1 cellular context compared by ENCODE assay signal in the genomic region with DNA sequence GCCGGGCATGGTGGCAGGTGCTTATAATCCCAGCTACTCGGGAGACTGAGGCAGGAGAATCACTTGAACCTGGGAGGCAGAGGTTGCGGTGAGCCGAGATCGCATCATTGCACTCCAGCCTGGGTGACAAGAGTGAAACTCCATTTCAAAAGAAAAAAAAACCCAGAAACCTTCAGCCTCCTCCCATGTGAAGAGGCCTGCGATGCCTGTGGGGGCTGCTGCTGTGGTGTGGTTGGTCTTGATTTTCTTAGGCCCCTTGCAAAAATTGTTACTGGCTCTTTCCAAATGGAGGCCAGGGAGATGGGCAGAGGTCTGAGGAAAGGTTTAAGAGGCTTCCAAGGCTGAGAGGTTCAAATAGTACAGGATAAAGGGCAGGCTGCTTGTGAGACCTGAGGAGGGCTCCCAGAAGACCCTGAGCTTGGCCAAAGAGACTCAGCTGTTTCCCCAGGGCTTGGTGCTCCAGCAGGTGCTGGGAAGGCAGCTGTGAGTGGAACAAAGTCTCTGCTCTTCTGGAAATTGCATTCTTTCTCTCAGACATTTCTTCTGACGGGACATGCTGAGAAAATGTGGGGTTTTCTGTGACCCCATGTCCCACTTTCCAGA.
TF ChIP-seq lines count a peak whose summit lies in the region.

No MANE protein-coding gene starts in this region.

TF ChIP-seq in GM12878, 131 proteins besides CTCF, POLR2A, EP300 and RAD21 (continued from another document):
- TF ChIP-seq, protein P1, sequence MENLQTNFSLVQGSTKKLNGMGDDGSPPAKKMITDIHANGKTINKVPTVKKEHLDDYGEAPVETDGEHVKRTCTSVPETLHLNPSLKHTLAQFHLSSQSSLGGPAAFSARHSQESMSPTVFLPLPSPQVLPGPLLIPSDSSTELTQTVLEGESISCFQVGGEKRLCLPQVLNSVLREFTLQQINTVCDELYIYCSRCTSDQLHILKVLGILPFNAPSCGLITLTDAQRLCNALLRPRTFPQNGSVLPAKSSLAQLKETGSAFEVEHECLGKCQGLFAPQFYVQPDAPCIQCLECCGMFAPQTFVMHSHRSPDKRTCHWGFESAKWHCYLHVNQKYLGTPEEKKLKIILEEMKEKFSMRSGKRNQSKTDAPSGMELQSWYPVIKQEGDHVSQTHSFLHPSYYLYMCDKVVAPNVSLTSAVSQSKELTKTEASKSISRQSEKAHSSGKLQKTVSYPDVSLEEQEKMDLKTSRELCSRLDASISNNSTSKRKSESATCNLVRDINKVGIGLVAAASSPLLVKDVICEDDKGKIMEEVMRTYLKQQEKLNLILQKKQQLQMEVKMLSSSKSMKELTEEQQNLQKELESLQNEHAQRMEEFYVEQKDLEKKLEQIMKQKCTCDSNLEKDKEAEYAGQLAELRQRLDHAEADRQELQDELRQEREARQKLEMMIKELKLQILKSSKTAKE (IDR thresholded peaks at IDR 0.05; ENCODE audit: low read depth, poor library complexity, severe bottlenecking) = no peak
- TF ChIP-seq, protein P2, sequence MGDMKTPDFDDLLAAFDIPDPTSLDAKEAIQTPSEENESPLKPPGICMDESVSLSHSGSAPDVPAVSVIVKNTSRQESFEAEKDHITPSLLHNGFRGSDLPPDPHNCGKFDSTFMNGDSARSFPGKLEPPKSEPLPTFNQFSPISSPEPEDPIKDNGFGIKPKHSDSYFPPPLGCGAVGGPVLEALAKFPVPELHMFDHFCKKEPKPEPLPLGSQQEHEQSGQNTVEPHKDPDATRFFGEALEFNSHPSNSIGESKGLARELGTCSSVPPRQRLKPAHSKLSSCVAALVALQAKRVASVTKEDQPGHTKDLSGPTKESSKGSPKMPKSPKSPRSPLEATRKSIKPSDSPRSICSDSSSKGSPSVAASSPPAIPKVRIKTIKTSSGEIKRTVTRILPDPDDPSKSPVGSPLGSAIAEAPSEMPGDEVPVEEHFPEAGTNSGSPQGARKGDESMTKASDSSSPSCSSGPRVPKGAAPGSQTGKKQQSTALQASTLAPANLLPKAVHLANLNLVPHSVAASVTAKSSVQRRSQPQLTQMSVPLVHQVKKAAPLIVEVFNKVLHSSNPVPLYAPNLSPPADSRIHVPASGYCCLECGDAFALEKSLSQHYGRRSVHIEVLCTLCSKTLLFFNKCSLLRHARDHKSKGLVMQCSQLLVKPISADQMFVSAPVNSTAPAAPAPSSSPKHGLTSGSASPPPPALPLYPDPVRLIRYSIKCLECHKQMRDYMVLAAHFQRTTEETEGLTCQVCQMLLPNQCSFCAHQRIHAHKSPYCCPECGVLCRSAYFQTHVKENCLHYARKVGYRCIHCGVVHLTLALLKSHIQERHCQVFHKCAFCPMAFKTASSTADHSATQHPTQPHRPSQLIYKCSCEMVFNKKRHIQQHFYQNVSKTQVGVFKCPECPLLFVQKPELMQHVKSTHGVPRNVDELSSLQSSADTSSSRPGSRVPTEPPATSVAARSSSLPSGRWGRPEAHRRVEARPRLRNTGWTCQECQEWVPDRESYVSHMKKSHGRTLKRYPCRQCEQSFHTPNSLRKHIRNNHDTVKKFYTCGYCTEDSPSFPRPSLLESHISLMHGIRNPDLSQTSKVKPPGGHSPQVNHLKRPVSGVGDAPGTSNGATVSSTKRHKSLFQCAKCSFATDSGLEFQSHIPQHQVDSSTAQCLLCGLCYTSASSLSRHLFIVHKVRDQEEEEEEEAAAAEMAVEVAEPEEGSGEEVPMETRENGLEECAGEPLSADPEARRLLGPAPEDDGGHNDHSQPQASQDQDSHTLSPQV (IDR thresholded peaks at IDR 0.05) = 0 out of 2 replicates have a peak, but pooled peaks have one; percentile 30
- TF ChIP-seq NR2F1 (conservative IDR thresholded peaks at IDR 0.05) (no peak), TARDBP (IDR thresholded peaks at IDR 0.05; ENCODE audit: borderline replicate concordance) (peak; percentile 15; the same call in 1 of the 2 replicates), PML (IDR thresholded peaks at IDR 0.05; ENCODE audit: low read length) (no peak)
- TF ChIP-seq, protein P3, sequence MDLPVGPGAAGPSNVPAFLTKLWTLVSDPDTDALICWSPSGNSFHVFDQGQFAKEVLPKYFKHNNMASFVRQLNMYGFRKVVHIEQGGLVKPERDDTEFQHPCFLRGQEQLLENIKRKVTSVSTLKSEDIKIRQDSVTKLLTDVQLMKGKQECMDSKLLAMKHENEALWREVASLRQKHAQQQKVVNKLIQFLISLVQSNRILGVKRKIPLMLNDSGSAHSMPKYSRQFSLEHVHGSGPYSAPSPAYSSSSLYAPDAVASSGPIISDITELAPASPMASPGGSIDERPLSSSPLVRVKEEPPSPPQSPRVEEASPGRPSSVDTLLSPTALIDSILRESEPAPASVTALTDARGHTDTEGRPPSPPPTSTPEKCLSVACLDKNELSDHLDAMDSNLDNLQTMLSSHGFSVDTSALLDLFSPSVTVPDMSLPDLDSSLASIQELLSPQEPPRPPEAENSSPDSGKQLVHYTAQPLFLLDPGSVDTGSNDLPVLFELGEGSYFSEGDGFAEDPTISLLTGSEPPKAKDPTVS (IDR thresholded peaks at IDR 0.05; ENCODE audit: low read depth, low read length) = no peak
TF ChIP-seq in GM12878: peak in this region for 17.
